ENCODE assay signal across 39 cellular contexts in the genomic region with DNA sequence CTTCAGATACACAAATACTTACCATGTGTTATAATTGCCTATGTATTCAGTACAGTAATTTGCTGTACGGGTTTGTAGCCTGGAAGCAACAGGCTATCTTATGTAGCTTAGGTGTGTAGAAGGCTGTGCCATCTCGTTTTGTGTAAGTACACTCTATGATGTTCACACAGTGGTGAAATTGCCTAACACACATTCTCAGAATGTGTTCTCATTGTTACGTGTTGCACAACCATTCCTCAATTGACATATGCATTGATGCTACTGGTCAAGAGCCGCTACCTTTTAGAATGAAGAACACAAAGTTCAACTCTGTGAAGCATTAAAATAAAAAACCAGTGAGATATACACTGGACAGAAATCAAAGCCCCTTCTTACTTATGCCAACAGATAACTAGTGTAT. TPM values are rescaled to one million over a fixed set of nuclear protein-coding genes. Genes with fewer than 3 reads are reported as not detected.
"Had no signal": no experiment of that assay in that cellular context is flagged by ENCODE, and none has a peak within 500 bp of the region (broad histone marks: within the 10 kb centered on the region; RNA-seq: fewer than 3 reads in every experiment).

No MANE protein-coding gene starts in this region.

- H3K9me3 Mint-ChIP-seq: activated B cell treated with CpG ODN at 0.5 μM for 24 hours; activated CD4-positive, alpha-beta memory T cell treated with anti-CD3 and anti-CD28 coated beads for 36 hours; activated CD4-positive, alpha-beta T cell treated with anti-CD3 and anti-CD28 coated beads, Interleukin-2, amount 10 ng/mL, durations not matched to agents 24 days and 14 days; activated CD8-positive, alpha-beta T cell treated with anti-CD3 and anti-CD28 coated beads for 36 hours; activated naive CD4-positive, alpha-beta T cell treated with anti-CD3 and anti-CD28 coated beads for 36 hours; activated naive CD4-positive, alpha-beta T cell treated with anti-CD3 and anti-CD28 coated beads, Interleukin-2, amount 50 U/mL, for 72 hours; activated naive CD8-positive, alpha-beta T cell treated with anti-CD3 and anti-CD28 coated beads for 36 hours; activated T-cell treated with anti-CD3 and anti-CD28 coated beads, Interleukin-2, amount 50 U/mL, for 4 hours; activated T-cell treated with anti-CD3 and anti-CD28 coated beads, Interleukin-2, amount 50 U/mL, for 72 hours; activated T-helper 1 cell treated with anti-CD3 and anti-CD28 coated beads, Interleukin-12 subunit alpha, Interleukin-12 subunit beta, Interleukin-2, Interleukin-4 antibody, amounts not matched to agents 30 ng/mL and 10 ng/mL and 1 ng/mL, durations not matched to agents 14 hours and 24 hours and 36 hours; activated T-helper 17 cell treated with anti-CD3 and anti-CD28 coated beads, Interleukin-2, amount 50 U/mL, for 72 hours; brain; central memory CD8-positive, alpha-beta T cell; T-helper 2 cell treated with Interferon-gamma antibody and Interleukin-4, amounts not matched to agents 5 μg/mL and 100 μg/mL, for 36 hours had no signal

- H3K27ac ChIP-seq: adrenal gland, ascending aorta, cardiac muscle cell, VCaP had no signal

- H3K27ac Mint-ChIP-seq: activated B cell treated with CpG ODN at 0.5 μM for 24 hours; activated CD4-positive, alpha-beta memory T cell treated with anti-CD3 and anti-CD28 coated beads for 36 hours; activated CD4-positive, alpha-beta T cell treated with anti-CD3 and anti-CD28 coated beads, Interleukin-2, amount 10 ng/mL, durations not matched to agents 24 days and 14 days; activated CD8-positive, alpha-beta T cell treated with anti-CD3 and anti-CD28 coated beads for 36 hours; activated naive CD4-positive, alpha-beta T cell treated with anti-CD3 and anti-CD28 coated beads for 36 hours; activated naive CD4-positive, alpha-beta T cell treated with anti-CD3 and anti-CD28 coated beads, Interleukin-2, amount 50 U/mL, for 72 hours; activated naive CD8-positive, alpha-beta T cell treated with anti-CD3 and anti-CD28 coated beads for 36 hours; activated T-cell treated with anti-CD3 and anti-CD28 coated beads, Interleukin-2, amount 50 U/mL, for 72 hours; activated T-helper 1 cell treated with anti-CD3 and anti-CD28 coated beads, Interleukin-12 subunit alpha, Interleukin-12 subunit beta, Interleukin-2, Interleukin-4 antibody, amounts not matched to agents 30 ng/mL and 10 ng/mL and 1 ng/mL, durations not matched to agents 14 hours and 24 hours and 36 hours; activated T-helper 17 cell treated with anti-CD3 and anti-CD28 coated beads, Interleukin-2, amount 50 U/mL, for 72 hours; brain; T-helper 2 cell treated with Interferon-gamma antibody and Interleukin-4, amounts not matched to agents 5 μg/mL and 100 μg/mL, for 36 hours had no signal

- FAIRE-seq: bronchial epithelial cell, TTC549 had no signal

- H3K4me1 Mint-ChIP-seq: activated CD4-positive, alpha-beta T cell treated with anti-CD3 and anti-CD28 coated beads, Interleukin-2, amount 10 ng/mL, durations not matched to agents 24 days and 14 days; activated naive CD8-positive, alpha-beta T cell treated with anti-CD3 and anti-CD28 coated beads for 36 hours; activated T-helper 17 cell treated with anti-CD3 and anti-CD28 coated beads, Interleukin-2, amount 50 U/mL, for 72 hours; central memory CD8-positive, alpha-beta T cell had no signal

- H3K9me3 ChIP-seq: adrenal gland, ascending aorta had no signal

- H3K36me3 ChIP-seq: adrenal gland, ascending aorta, cardiac muscle cell had no signal

- DNase-seq: activated B cell treated with CpG ODN at 0.5 μM for 24 hours; activated CD4-positive, alpha-beta memory T cell treated with anti-CD3 and anti-CD28 coated beads for 36 hours; activated CD4-positive, alpha-beta T cell treated with anti-CD3 and anti-CD28 coated beads for 4 hours; activated CD4-positive, alpha-beta T cell treated with anti-CD3 and anti-CD28 coated beads, Interleukin-2, amount 10 ng/mL, durations not matched to agents 24 days and 14 days; activated CD4-positive, alpha-beta T cell treated with anti-CD3 and anti-CD28 coated beads, Interleukin-2, amount 50 U/mL, for 1 hour; activated CD4-positive, alpha-beta T cell treated with anti-CD3 and anti-CD28 coated beads, Interleukin-2, amount 50 U/mL, for 4 hours; activated CD4-positive, CD25-positive, alpha-beta regulatory T cell treated with anti-CD3 and anti-CD28 coated beads, Interleukin-2, amount 50 U/mL, for 72 hours; activated CD8-positive, alpha-beta memory T cell treated with anti-CD3 and anti-CD28 coated beads, Interleukin-2, amount 50 U/mL, for 4 hours; activated CD8-positive, alpha-beta T cell treated with anti-CD3 and anti-CD28 coated beads for 36 hours; activated effector memory CD4-positive, alpha-beta T cell treated with anti-CD3 and anti-CD28 coated beads, Interleukin-2, amount 50 U/mL, for 16 hours; activated gamma-delta T cell treated with Interleukin-2 at 50 U/mL for 16 hours; activated naive CD4-positive, alpha-beta T cell; activated naive CD4-positive, alpha-beta T cell treated with anti-CD3 and anti-CD28 coated beads for 36 hours; activated naive CD4-positive, alpha-beta T cell treated with anti-CD3 and anti-CD28 coated beads, Interleukin-2, amount 50 U/mL, for 16 hours; activated naive CD8-positive, alpha-beta T cell treated with anti-CD3 and anti-CD28 coated beads for 36 hours; activated T-cell treated with anti-CD3 and anti-CD28 coated beads for 4 hours; activated T-cell treated with anti-CD3 and anti-CD28 coated beads, Interleukin-2, amount 50 U/mL, for 1 hour; activated T-cell treated with anti-CD3 and anti-CD28 coated beads, Interleukin-2, amount 50 U/mL, for 4 hours; activated T-cell treated with anti-CD3 and anti-CD28 coated beads, Interleukin-2, amount 50 U/mL, for 72 hours; adrenal gland; amygdala; anterior cingulate cortex; caudate nucleus; cerebellar nuclear complex; T-helper 2 cell; T-helper 9 cell had no signal

- H3K4me3 Mint-ChIP-seq: activated B cell treated with CpG ODN at 0.5 μM for 24 hours; activated CD4-positive, alpha-beta memory T cell treated with anti-CD3 and anti-CD28 coated beads for 36 hours; activated CD4-positive, alpha-beta T cell treated with anti-CD3 and anti-CD28 coated beads, Interleukin-2, amount 10 ng/mL, durations not matched to agents 24 days and 14 days; activated CD8-positive, alpha-beta T cell treated with anti-CD3 and anti-CD28 coated beads for 36 hours; activated naive CD4-positive, alpha-beta T cell treated with anti-CD3 and anti-CD28 coated beads for 36 hours; activated naive CD8-positive, alpha-beta T cell treated with anti-CD3 and anti-CD28 coated beads for 36 hours; activated T-cell treated with anti-CD3 and anti-CD28 coated beads, Interleukin-2, amount 50 U/mL, for 4 hours; activated T-cell treated with anti-CD3 and anti-CD28 coated beads, Interleukin-2, amount 50 U/mL, for 72 hours; activated T-helper 1 cell treated with anti-CD3 and anti-CD28 coated beads, Interleukin-12 subunit alpha, Interleukin-12 subunit beta, Interleukin-2, Interleukin-4 antibody, amounts not matched to agents 30 ng/mL and 10 ng/mL and 1 ng/mL, durations not matched to agents 14 hours and 24 hours and 36 hours; activated T-helper 17 cell treated with anti-CD3 and anti-CD28 coated beads, Interleukin-2, amount 50 U/mL, for 72 hours; brain; central memory CD8-positive, alpha-beta T cell; T-helper 2 cell treated with Interferon-gamma antibody and Interleukin-4, amounts not matched to agents 5 μg/mL and 100 μg/mL, for 36 hours had no signal

- H3K27me3 ChIP-seq: adrenal gland, ascending aorta had no signal

- H3K4me1 ChIP-seq: adrenal gland, ascending aorta had no signal

- H3K4me3 ChIP-seq: adrenal gland, ascending aorta, cardiac muscle cell had no signal

- H3K36me3 Mint-ChIP-seq: activated CD4-positive, alpha-beta memory T cell treated with anti-CD3 and anti-CD28 coated beads for 36 hours; activated naive CD4-positive, alpha-beta T cell treated with anti-CD3 and anti-CD28 coated beads, Interleukin-2, amount 50 U/mL, for 72 hours; activated naive CD8-positive, alpha-beta T cell treated with anti-CD3 and anti-CD28 coated beads for 36 hours; brain had no signal

- H3K27me3 Mint-ChIP-seq: activated T-helper 17 cell treated with anti-CD3 and anti-CD28 coated beads, Interleukin-2, amount 50 U/mL, for 72 hours had no signal

- ATAC-seq: activated CD8-positive, alpha-beta T cell treated with anti-CD3 and anti-CD28 coated beads for 36 hours; activated naive CD4-positive, alpha-beta T cell treated with anti-CD3 and anti-CD28 coated beads, Interleukin-2, amount 50 U/mL, for 72 hours; activated T-cell treated with anti-CD3 and anti-CD28 coated beads, Interleukin-2, amount 50 U/mL, for 4 hours; activated T-cell treated with anti-CD3 and anti-CD28 coated beads, Interleukin-2, amount 50 U/mL, for 72 hours; activated T-helper 17 cell treated with anti-CD3 and anti-CD28 coated beads, Interleukin-2, amount 50 U/mL, for 72 hours had no signal

RNA-seq across cellular contexts. Expression of a gene that starts 57.4 kb away (rescaled TPM):
- total RNA-seq: activated B cell treated with CpG ODN at 0.5 μM for 24 hours; activated CD4-positive, alpha-beta memory T cell treated with anti-CD3 and anti-CD28 coated beads for 36 hours; activated CD4-positive, alpha-beta T cell treated with anti-CD3 and anti-CD28 coated beads, Interleukin-2, amount 10 ng/mL, durations not matched to agents 24 days and 14 days; activated CD8-positive, alpha-beta memory T cell treated with anti-CD3 and anti-CD28 coated beads for 36 hours; activated CD8-positive, alpha-beta T cell treated with anti-CD3 and anti-CD28 coated beads for 36 hours; activated naive CD4-positive, alpha-beta T cell treated with anti-CD3 and anti-CD28 coated beads for 36 hours; activated naive CD4-positive, alpha-beta T cell treated with anti-CD3 and anti-CD28 coated beads, Interleukin-2, amount 50 U/mL, for 72 hours; activated naive CD8-positive, alpha-beta T cell treated with anti-CD3 and anti-CD28 coated beads for 36 hours; activated T-cell treated with anti-CD3 and anti-CD28 coated beads, Interleukin-2, amount 50 U/mL, for 4 hours; activated T-cell treated with anti-CD3 and anti-CD28 coated beads, Interleukin-2, amount 50 U/mL, for 72 hours; activated T-helper 1 cell treated with anti-CD3 and anti-CD28 coated beads, Interleukin-12 subunit alpha, Interleukin-12 subunit beta, Interleukin-2, Interleukin-4 antibody, amounts not matched to agents 30 ng/mL and 10 ng/mL and 1 ng/mL, durations not matched to agents 14 hours and 24 hours and 36 hours; activated T-helper 17 cell treated with anti-CD3 and anti-CD28 coated beads, Interleukin-2, amount 50 U/mL, for 72 hours; adrenal gland; ascending aorta; bronchial epithelial cell; cardiac muscle cell; chondrocyte had no signal
- polyA plus RNA-seq: adrenal gland, cardiac muscle cell had no signal
